In genomic region chr20:59933296-59933848, GRCh38 we compare ENCODE assay signal across 7 cellular contexts. TPM values are rescaled to one million over a fixed set of nuclear protein-coding genes. Genes with fewer than 3 reads are reported as not detected.
DNase-seq lines count a peak whose midpoint lies in the region; ATAC-seq and TF ChIP-seq lines count a peak whose summit lies in the region.

Gene SYCP2, minus strand, starts transcription at chr20:59933637. Its CDS starts 11,224 bp downstream, at chr20:59922413.

- H3K9me3 ChIP-seq in HCT116 (ENCODE audit: control insufficient read depth in 1 of 2, insufficient read depth in 1 of 2, low read depth in 1 of 2, low read length in 2 of 2) = no peaks in the 10 kb centered on the region
- no peaks in the 10 kb centered on the region for H3K9me3 ChIP-seq in T-helper 17 cell (ENCODE audit: control insufficient read depth, low read length, poor library complexity, severe bottlenecking)

- no peaks in the 10 kb centered on the region for H4K20me1 ChIP-seq in HCT116 (ENCODE audit: insufficient read depth)

- no peaks in the 10 kb centered on the region for H3K79me2 ChIP-seq in HCT116 (ENCODE audit: insufficient read depth, low read length)

- H3K36me3 Mint-ChIP-seq in T-helper 17 cell (ENCODE audit: low read depth) = no peaks in the 10 kb centered on the region

- H3K9ac ChIP-seq in HCT116 (ENCODE audit: low read length) = no peak within 1 kb of the TSS

- TF ChIP-seq POLR2A in HCT116 (IDR thresholded peaks at IDR 0.05; ENCODE audit: borderline replicate concordance, extremely low read depth, insufficient read depth, insufficient read length) = no peak

- RAD21 ChIA-PET in HCT116 (lab: Charles Lee; ENCODE audit: low non-redundant PET in 1 of 2, low total read pairs in 2 of 2, uncharacterized antibody in 2 of 2, unreplicated experiment in 2 of 2) = no interaction called here

- intact Hi-C loops in HCT116 (cut with micrococcal nuclease) = no loop called here

- H3K4me1 ChIP-seq in HCT116 (ENCODE audit: control insufficient read depth in 1 of 2, insufficient read depth in 2 of 2, low read length in 2 of 2) = peaks cover 2 to 8% of the 10 kb centered on the region in 2 experiments; a peak in 3 of 4 replicates

- CTCF ChIA-PET in HCT116 (lab: Charles Lee) = interaction anchor here (1.1 to 2.8 kb wide), 11 partner anchors 8 to 59 kb away, joined by 3 to 14 read pairs (median 5); no protein-coding TSS in a partner anchor

- TF ChIP-seq RAD21 in HCT116 (IDR thresholded peaks at IDR 0.05; ENCODE audit: low read depth) = no peak

- DNase-seq in HCT116 (ENCODE audit: low read depth, low spot score) = no peak
- DNase-seq in T-helper 17 cell = peak; percentile 51 to 62 (median 58)
- DNase-seq in brain microvascular endothelial cell = peak; percentile 13
- peak; percentile 45 for DNase-seq in iPS-NIHi7 (ENCODE audit: extremely low spot score)
- DNase-seq in stimulated activated CD4-positive, alpha-beta T cell treated with anti-CD3 and anti-CD28 coated beads, Interleukin-1b, Interleukin-23, amount 100 ng/mL, for 4 hours (ENCODE audit: low read depth in 2 of 2) = peak; percentile 43 to 52
- no peak for DNase-seq in NCI-H2081 (lab: John Stamatoyannopoulos, UW)

- peak within 1 kb of the TSS; percentile 81 for H3K4me3 Mint-ChIP-seq in T-helper 17 cell

- H3K27ac Mint-ChIP-seq in T-helper 17 cell = no peak within 1 kb of the TSS

- no peaks in the 10 kb centered on the region; the same call in 1 of the 2 replicates for H3K27me3 ChIP-seq in HCT116 (ENCODE audit: insufficient read depth, low read length)
- no peaks in the 10 kb centered on the region for H3K27me3 ChIP-seq in brain microvascular endothelial cell (replicated peaks)

- no peaks in the 10 kb centered on the region for H3K36me3 ChIP-seq in HCT116 (ENCODE audit: control insufficient read depth in 1 of 2, insufficient read depth in 2 of 2, low read length in 2 of 2)
- H3K36me3 ChIP-seq in brain microvascular endothelial cell (replicated peaks) = no peaks in the 10 kb centered on the region

- TF ChIP-seq CTCF in HCT116 (IDR thresholded peaks at IDR 0.05 in 2 of 3, conservative IDR thresholded peaks at IDR 0.05 in 1 of 3; ENCODE audit: borderline replicate concordance in 1 of 3, insufficient read depth in 1 of 3, low read depth in 2 of 3, low read length in 2 of 3) = no peak
- TF ChIP-seq CTCF in brain microvascular endothelial cell (IDR thresholded peaks at IDR 0.05; ENCODE audit: low read depth, low read length, missing control alignments) = no peak

- H3K4me2 ChIP-seq in HCT116 (ENCODE audit: low read length) = peak within 1 kb of the TSS; percentile 63

- no peaks in the 10 kb centered on the region for H3K27me3 Mint-ChIP-seq in T-helper 17 cell

- no peaks in the 10 kb centered on the region for H3K9me2 ChIP-seq in HCT116 (ENCODE audit: insufficient read depth)

- H3K4me3 ChIP-seq in HCT116 (replicated peaks in 1 of 2; ENCODE audit: low read depth in 1 of 2, low read length in 2 of 2) (peak within 1 kb of the TSS in 1 of 2 experiments; percentile 18; a peak in 1 of 4 replicates), brain microvascular endothelial cell (ENCODE audit: low read depth, low read length) (peak within 1 kb of the TSS; percentile 63)

- H2AFZ ChIP-seq in HCT116 (ENCODE audit: low read depth, low read length, poor library complexity, severe bottlenecking) = peak within 1 kb of the TSS; percentile 74

- in situ Hi-C loops in brain microvascular endothelial cell (cut with HindIII; ENCODE audit: low pct_ligation_motif_present, low sequenced_read_pairs) = no loop called here

- BruUV-seq in HCT116 (replicated peaks; lab: Mats Ljungman, UMichigan) = no TSS peak

- peaks cover 13% of the 10 kb centered on the region for H3K4me1 Mint-ChIP-seq in T-helper 17 cell

- POLR2A ChIA-PET in HCT116 (lab: Charles Lee) = no interaction called here

- ATAC-seq in HCT116 = no peak; the same call in 1 of the 2 replicates
- peak; percentile 85 for ATAC-seq in T-helper 17 cell
- no peak for ATAC-seq in GM18861 (IDR thresholded peaks at IDR 0.05; ENCODE audit: unreplicated experiment)

- H3K27ac ChIP-seq in HCT116 (ENCODE audit: low read depth, low read length) (no peak within 1 kb of the TSS), brain microvascular endothelial cell (no peak within 1 kb of the TSS)

TF ChIP-seq in HCT116, 20 proteins besides CTCF, POLR2A, EP300 and RAD21:
- TF ChIP-seq ZBTB33 (IDR thresholded peaks at IDR 0.05; ENCODE audit: extremely low read depth, insufficient replicate concordance, low read length) (no peak), FOSL1 (IDR thresholded peaks at IDR 0.05; ENCODE audit: low read depth) (no peak), SP1 (IDR thresholded peaks at IDR 0.05; ENCODE audit: low read depth) (no peak), ZFX (IDR thresholded peaks at IDR 0.05) (no peak), YY1 (IDR thresholded peaks at IDR 0.05; ENCODE audit: extremely low read depth, insufficient replicate concordance, low read depth, low read length) (no peak), TCF7L2 (IDR thresholded peaks at IDR 0.05; ENCODE audit: borderline replicate concordance, extremely low read depth, insufficient read depth, insufficient read length) (no peak), REST (IDR thresholded peaks at IDR 0.05; ENCODE audit: low read depth) (no peak), CEBPB (IDR thresholded peaks at IDR 0.05; ENCODE audit: low read depth) (no peak), ELF1 (IDR thresholded peaks at IDR 0.05; ENCODE audit: borderline replicate concordance, low read depth) (no peak), SIN3A (IDR thresholded peaks at IDR 0.05; ENCODE audit: low read depth) (no peak), MAX (IDR thresholded peaks at IDR 0.05) (no peak), CBX3 (IDR thresholded peaks at IDR 0.05; ENCODE audit: low read depth) (no peak), EZH2phosphoT487 (IDR thresholded peaks at IDR 0.05; ENCODE audit: borderline replicate concordance) (no peak), EZH2 (IDR thresholded peaks at IDR 0.05) (no peak)
TF ChIP-seq in HCT116: peak in this region for 0.

RNA-seq across cellular contexts. Expression of gene SYCP2, which starts in this region (rescaled TPM):
- 0.59 TPM for total RNA-seq in HCT116 (2021; ENCODE audit: unreplicated experiment)
- 0.13 TPM in 1 of 2 replicates, not detected in the other for polyA plus RNA-seq in HCT116 (2012)
- 1 to 10 TPM; 5.3 to 6.0 TPM for total RNA-seq in T-helper 17 cell

Comparison
In these comparisons a context has a peak if more than half of its experiments do, and no peak if none do; other contexts are left out.
1. DNase-seq: peak in T-helper 17 cell (3 of 3), brain microvascular endothelial cell (single experiment), iPS-NIHi7 (single experiment) and stimulated activated CD4-positive, alpha-beta T cell treated with anti-CD3 and anti-CD28 coated beads, Interleukin-1b, Interleukin-23, amount 100 ng/mL, for 4 hours (2 of 2); none in HCT116 (single experiment) and NCI-H2081 (0 of 2).